In genomic region chr7:27873981-27874957, GRCh38 we compare ENCODE assay signal across 11 cellular contexts.
DNase-seq lines count a peak whose midpoint lies in the region; ATAC-seq and TF ChIP-seq lines count a peak whose summit lies in the region.
"Had no signal": no experiment of that assay in that cellular context is flagged by ENCODE, and none has a peak within 500 bp of the region (broad histone marks: within the 10 kb centered on the region; RNA-seq: fewer than 3 reads in every experiment).

No MANE protein-coding gene starts in this region.

- H3K4me1 Mint-ChIP-seq in nephron (peaks cover 19% of the 10 kb centered on the region), immature natural killer cell (peaks cover 60 to 79% of the 10 kb centered on the region in 2 donors)

- H3K36me3 Mint-ChIP-seq in nephron (ENCODE audit: low read depth) (no peaks in the 10 kb centered on the region), immature natural killer cell (peaks cover 0 to 3% (median 0%) of the 10 kb centered on the region in 3 donors)

- H3K9me3 ChIP-seq in Panc1 (ENCODE audit: control insufficient read depth, insufficient read depth, low read depth, low read length), result no peaks in the 10 kb centered on the region
- H3K9me3 ChIP-seq in BE2C, result no peaks in the 10 kb centered on the region
- H3K9me3 ChIP-seq: Caco-2 had no signal

- BruUV-seq in Panc1 (replicated peaks; lab: Mats Ljungman, UMichigan), result no TSS peak

- H3K27ac ChIP-seq in Panc1 (ENCODE audit: low read length), result no peak overlapping the region

- H3K36me3 ChIP-seq in Panc1 (ENCODE audit: control insufficient read depth, insufficient read depth, low read length) (no peaks in the 10 kb centered on the region), BE2C (no peaks in the 10 kb centered on the region)

- peak; percentile 40 for DNase-seq in AG20443 (ENCODE audit: low spot score)
- DNase-seq in Panc1 (ENCODE audit: low read depth, low spot score), result peak; percentile 8
- DNase-seq in fibroblast of mammary gland (ENCODE audit: low read depth), result peak; percentile 48
- no peak for DNase-seq in SIG-M5 treated with dmso at 0.1 percent for 504 hours (lab: John Stamatoyannopoulos, UW; ENCODE audit: unreplicated experiment)
- DNase-seq in immature natural killer cell, result no peak
- no peak for DNase-seq in BE2C
- DNase-seq: Caco-2, Kasumi-1, SHP77 had no signal

- no peaks in the 10 kb centered on the region for H3K9me3 Mint-ChIP-seq in nephron
- no peaks in the 10 kb centered on the region for H3K9me3 Mint-ChIP-seq in immature natural killer cell

- TF ChIP-seq CTCF in Panc1 (IDR thresholded peaks at IDR 0.05) (no peak), fibroblast of mammary gland (conservative IDR thresholded peaks at IDR 0.05; ENCODE audit: control insufficient read depth, insufficient read depth, low read depth, low read length) (no peak), nephron (IDR thresholded peaks at IDR 0.05; ENCODE audit: unreplicated experiment in 3 of 3) (no peak), BE2C (IDR thresholded peaks at IDR 0.05; ENCODE audit: low read depth, low read length) (no peak)

- peak; percentile 60; the same call in 1 of the 2 replicates for ATAC-seq in Panc1
- ATAC-seq in GM19324 (IDR thresholded peaks at IDR 0.05; ENCODE audit: low FRiP score, unreplicated experiment), result no peak

- H3K4me1 ChIP-seq in Panc1 (ENCODE audit: control insufficient read depth, insufficient read depth, low read length) (no peaks in the 10 kb centered on the region), BE2C (peaks cover 6% of the 10 kb centered on the region; the same call in 1 of the 2 replicates)
- H3K4me1 ChIP-seq: Caco-2 had no signal

- intact Hi-C loops in Panc1 (cut with micrococcal nuclease; ENCODE audit: unreplicated experiment), result no loop called here

- H3K27me3 Mint-ChIP-seq in nephron (ENCODE audit: low read depth) (peaks cover 4% of the 10 kb centered on the region), immature natural killer cell (ENCODE audit: low read depth in 3 of 3) (peaks cover 0 to 4% (median 3%) of the 10 kb centered on the region in 3 donors)

- no peak overlapping the region for H3K4me3 Mint-ChIP-seq in nephron
- H3K4me3 Mint-ChIP-seq in immature natural killer cell, result no peak overlapping the region

- in situ Hi-C loops in Panc1 (cut with HindIII; ENCODE audit: low pct_unique_long_range_greater_than_20kb, low sequenced_read_pairs), result no loop called here

- H3K4me3 ChIP-seq in Panc1 (ENCODE audit: low read depth in 2 of 2, low read length in 2 of 2) (no peak overlapping the region), fibroblast of mammary gland (ENCODE audit: control insufficient read depth, low read depth, low read length) (no peak overlapping the region), BE2C (ENCODE audit: low read depth, low read length) (no peak overlapping the region)

- H3K27ac Mint-ChIP-seq in nephron (peak overlapping the region; percentile 13 to 57 (median 48)), immature natural killer cell (no peak overlapping the region)

- POLR2A ChIA-PET in Panc1 (lab: Charles Lee), result no interaction called here

- CTCF ChIA-PET in Panc1 (lab: Charles Lee), result no interaction called here

- H3K27me3 ChIP-seq in Panc1 (ENCODE audit: control insufficient read depth, insufficient read depth, low read length) (no peaks in the 10 kb centered on the region), BE2C (no peaks in the 10 kb centered on the region)

Comparison
In these comparisons a context has a peak if more than half of its experiments do, and no peak if none do; other contexts are left out.
1. DNase-seq: peak in AG20443 (single experiment), Panc1 (single experiment) and fibroblast of mammary gland (single experiment); none in SIG-M5 treated with dmso at 0.1 percent for 504 hours (single experiment), immature natural killer cell (0 of 3) and BE2C (single experiment).
2. H3K27ac Mint-ChIP-seq: peak in nephron (3 of 3); none in immature natural killer cell (0 of 6).